28 cellular contexts compared by ENCODE assay signal in genomic region chr17:39598635-39599005, GRCh38. TPM values are rescaled to one million over a fixed set of nuclear protein-coding genes. Genes with fewer than 3 reads are reported as not detected.
DNase-seq lines count a peak whose midpoint lies in the region; ATAC-seq, FAIRE-seq and TF ChIP-seq lines count a peak whose summit lies in the region.
"Had no signal": no experiment of that assay in that cellular context is flagged by ENCODE, and none has a peak within 500 bp of the region (broad histone marks: within the 10 kb centered on the region; RNA-seq: fewer than 3 reads in every experiment).

No MANE protein-coding gene starts in this region.

- no peak for TF ChIP-seq CTCF in PC-3 (conservative IDR thresholded peaks at IDR 0.05; ENCODE audit: low read depth, low read length)
- TF ChIP-seq CTCF in endothelial cell of umbilical vein (IDR thresholded peaks at IDR 0.05; ENCODE audit: extremely low read depth in 1 of 2, insufficient read depth in 1 of 2, low read depth in 1 of 2, low read length in 2 of 2) = no peak

- no peaks in the 10 kb centered on the region for H3F3A ChIP-seq in PC-3 (ENCODE audit: low read length, unreplicated experiment)

- H3K9ac ChIP-seq in PC-3 (ENCODE audit: low read length) (no peak overlapping the region), endothelial cell of umbilical vein (replicated peaks; ENCODE audit: extremely low read depth, insufficient read depth, low read length) (no peak overlapping the region)
- H3K9ac ChIP-seq: BLaER1 had no signal

- intact Hi-C loops in PC-3 (cut with micrococcal nuclease) (no loop called here), endothelial cell of umbilical vein (cut with micrococcal nuclease) (no loop called here)

- dilution Hi-C loops in endothelial cell of umbilical vein (cut with MboI; ENCODE audit: extremely low pct_ligation_motif_present, low sequenced_read_pairs) = no loop called here

- H3K27ac ChIP-seq in PC-3 (ENCODE audit: low read length) (no peak overlapping the region), endothelial cell of umbilical vein (ENCODE audit: insufficient read depth, low read depth, low read length) (no peak overlapping the region)
- H3K27ac ChIP-seq: ascending aorta, BLaER1, HL-60, SJSA1, skin epidermis, stomach had no signal

- no peaks in the 10 kb centered on the region for H3K79me2 ChIP-seq in PC-3 (ENCODE audit: low read length)
- H3K79me2 ChIP-seq in endothelial cell of umbilical vein (ENCODE audit: control insufficient read depth, insufficient read depth, low read length) = no peaks in the 10 kb centered on the region

- H3K27ac Mint-ChIP-seq in activated T-cell treated with anti-CD3 and anti-CD28 coated beads, Interleukin-2, amount 50 U/mL, for 72 hours = no peak overlapping the region
- H3K27ac Mint-ChIP-seq in stimulated activated naive B cell treated with anti-CD40 and anti-IgM and Interleukin-4, amounts not matched to agents 10 μg/mL and 1 μg/mL and 100 μg/mL, for 72 hours = no peak overlapping the region
- H3K27ac Mint-ChIP-seq: activated CD4-positive, alpha-beta memory T cell treated with anti-CD3 and anti-CD28 coated beads for 36 hours; activated naive CD4-positive, alpha-beta T cell treated with anti-CD3 and anti-CD28 coated beads, Interleukin-2, amount 50 U/mL, for 72 hours; activated T-helper 17 cell treated with anti-CD3 and anti-CD28 coated beads, Interleukin-2, amount 50 U/mL, for 72 hours; dendritic cell treated with granulocyte-macrophage colony-stimulating factor and Interleukin-4, amounts not matched to agents 40 ng/mL and 50 ng/mL, for 4 days; mesothelial cell of epicardium; naive thymus-derived CD4-positive, alpha-beta T cell; T-helper 1 cell treated with Interleukin-12 subunit alpha and Interleukin-12 subunit beta and Interleukin-4 antibody, amounts not matched to agents 30 μg/mL and 1 μg/mL, for 36 hours; type B pancreatic cell had no signal

- H3K4me1 Mint-ChIP-seq in activated T-cell treated with anti-CD3 and anti-CD28 coated beads, Interleukin-2, amount 50 U/mL, for 72 hours (ENCODE audit: low read depth) = peaks cover 34% of the 10 kb centered on the region
- H3K4me1 Mint-ChIP-seq in stimulated activated naive B cell treated with anti-CD40 and anti-IgM and Interleukin-4, amounts not matched to agents 10 μg/mL and 1 μg/mL and 100 μg/mL, for 72 hours = peaks cover 24 to 65% of the 10 kb centered on the region in 2 donors

- no peaks in the 10 kb centered on the region for H3K4me1 ChIP-seq in PC-3 (ENCODE audit: insufficient read depth, low read length)
- H3K4me1 ChIP-seq in endothelial cell of umbilical vein (ENCODE audit: control insufficient read depth, extremely low read depth, insufficient read depth, low read length) = no peaks in the 10 kb centered on the region
- H3K4me1 ChIP-seq: SJSA1 had no signal

- ATAC-seq in activated T-cell treated with anti-CD3 and anti-CD28 coated beads, Interleukin-2, amount 50 U/mL, for 72 hours (replicated peaks in 1 of 2) = no peak
- ATAC-seq in PC-3 (no peak), HG02973 (IDR thresholded peaks at IDR 0.05; ENCODE audit: unreplicated experiment) (no peak)
- ATAC-seq in stimulated activated naive B cell treated with anti-CD40 and anti-IgM and Interleukin-4, amounts not matched to agents 10 μg/mL and 1 μg/mL and 100 μg/mL, for 72 hours (replicated peaks) = no peak
- ATAC-seq: activated naive CD4-positive, alpha-beta T cell treated with anti-CD3 and anti-CD28 coated beads, Interleukin-2, amount 50 U/mL, for 72 hours; activated T-helper 17 cell treated with anti-CD3 and anti-CD28 coated beads, Interleukin-2, amount 50 U/mL, for 72 hours; naive thymus-derived CD4-positive, alpha-beta T cell had no signal

- H3K9me1 ChIP-seq in endothelial cell of umbilical vein (replicated peaks; ENCODE audit: control insufficient read depth, extremely low read depth, insufficient read depth, low read length) = no peaks in the 10 kb centered on the region

- H3K4me3 ChIP-seq in PC-3 (ENCODE audit: low read length) = no peak overlapping the region
- H3K4me3 ChIP-seq in endothelial cell of umbilical vein (replicated peaks in 1 of 3; ENCODE audit: insufficient read depth in 1 of 3, low read depth in 1 of 3, low read length in 3 of 3) = no peak overlapping the region
- H3K4me3 ChIP-seq: SJSA1, skin epidermis had no signal

- H3K36me3 ChIP-seq in PC-3 (ENCODE audit: low read depth, low read length) = no peaks in the 10 kb centered on the region
- no peaks in the 10 kb centered on the region for H3K36me3 ChIP-seq in endothelial cell of umbilical vein (ENCODE audit: control insufficient read depth in 2 of 2, extremely low read depth in 1 of 2, insufficient read depth in 2 of 2, low read length in 2 of 2)
- H3K36me3 ChIP-seq: ascending aorta, BLaER1, SJSA1, stomach had no signal

- POLR2A ChIA-PET in PC-3 (lab: Charles Lee; ENCODE audit: unreplicated experiment) (no interaction called here), endothelial cell of umbilical vein (lab: Charles Lee) (no interaction called here)

- H3K36me3 Mint-ChIP-seq in activated T-cell treated with anti-CD3 and anti-CD28 coated beads, Interleukin-2, amount 50 U/mL, for 72 hours (ENCODE audit: insufficient read depth in 2 of 2) = no peaks in the 10 kb centered on the region
- H3K36me3 Mint-ChIP-seq in stimulated activated naive B cell treated with anti-CD40 and anti-IgM and Interleukin-4, amounts not matched to agents 10 μg/mL and 1 μg/mL and 100 μg/mL, for 72 hours = peaks cover 4 to 5% of the 10 kb centered on the region in 2 donors
- H3K36me3 Mint-ChIP-seq: activated CD4-positive, alpha-beta memory T cell treated with anti-CD3 and anti-CD28 coated beads for 36 hours; mesothelial cell of epicardium had no signal

- BruUV-seq in PC-3 (replicated peaks; lab: Mats Ljungman, UMichigan) (no TSS peak), endothelial cell of umbilical vein (replicated peaks; lab: Mats Ljungman, UMichigan) (no TSS peak)

- CTCF ChIA-PET in PC-3 (lab: Charles Lee) (interaction anchor here (0.8 kb wide), 1 partner anchor 23 kb away, joined by 3 read pairs; no protein-coding TSS in a partner anchor), endothelial cell of umbilical vein (lab: Charles Lee) (interaction anchor here (1.6 to 1.7 kb wide), 2 partner anchors 23 kb away, joined by 5 to 8 read pairs; no protein-coding TSS in a partner anchor)

- H2AFZ ChIP-seq in PC-3 (ENCODE audit: low read length) (no peak overlapping the region), endothelial cell of umbilical vein (ENCODE audit: low read depth, low read length) (no peak overlapping the region)

- peaks cover 99% of the 10 kb centered on the region for H3K27me3 Mint-ChIP-seq in activated T-cell treated with anti-CD3 and anti-CD28 coated beads, Interleukin-2, amount 50 U/mL, for 72 hours (ENCODE audit: low read depth)
- H3K27me3 Mint-ChIP-seq in stimulated activated naive B cell treated with anti-CD40 and anti-IgM and Interleukin-4, amounts not matched to agents 10 μg/mL and 1 μg/mL and 100 μg/mL, for 72 hours = peaks cover 87 to 98% of the 10 kb centered on the region in 2 donors

- TF ChIP-seq POLR2A in endothelial cell of umbilical vein (IDR thresholded peaks at IDR 0.05; ENCODE audit: low read depth, low read length) = no peak

- peaks cover 62% of the 10 kb centered on the region for H3K27me3 ChIP-seq in PC-3 (ENCODE audit: low read length)
- H3K27me3 ChIP-seq in endothelial cell of umbilical vein (ENCODE audit: control insufficient read depth in 2 of 2, insufficient read depth in 2 of 2, low read length in 2 of 2) = peaks cover 87 to 88% of the 10 kb centered on the region in 2 experiments

- H4K20me1 ChIP-seq in PC-3 (ENCODE audit: low read length) (no peaks in the 10 kb centered on the region), endothelial cell of umbilical vein (replicated peaks; ENCODE audit: control insufficient read depth, extremely low read depth, insufficient read depth, low read length) (no peaks in the 10 kb centered on the region)

- peak overlapping the region; percentile 45 to 57 for H3K4me3 Mint-ChIP-seq in activated T-cell treated with anti-CD3 and anti-CD28 coated beads, Interleukin-2, amount 50 U/mL, for 72 hours
- peak overlapping the region; percentile 52 to 72 for H3K4me3 Mint-ChIP-seq in stimulated activated naive B cell treated with anti-CD40 and anti-IgM and Interleukin-4, amounts not matched to agents 10 μg/mL and 1 μg/mL and 100 μg/mL, for 72 hours
- H3K4me3 Mint-ChIP-seq: activated CD4-positive, alpha-beta memory T cell treated with anti-CD3 and anti-CD28 coated beads for 36 hours; activated T-helper 17 cell treated with anti-CD3 and anti-CD28 coated beads, Interleukin-2, amount 50 U/mL, for 72 hours; dendritic cell treated with granulocyte-macrophage colony-stimulating factor and Interleukin-4, amounts not matched to agents 40 ng/mL and 50 ng/mL, for 4 days; mesothelial cell of epicardium; T-helper 1 cell treated with Interleukin-12 subunit alpha and Interleukin-12 subunit beta and Interleukin-4 antibody, amounts not matched to agents 30 μg/mL and 1 μg/mL, for 36 hours; type B pancreatic cell had no signal

- H3K4me2 ChIP-seq in PC-3 (ENCODE audit: low read length) (peak overlapping the region; percentile 46; the same call in 1 of the 2 replicates), endothelial cell of umbilical vein (ENCODE audit: insufficient read depth, low read length) (no peak overlapping the region)

- no peak for FAIRE-seq in endothelial cell of umbilical vein (lab: Jason Lieb, UNC)

- no peaks in the 10 kb centered on the region for H3K9me3 ChIP-seq in PC-3 (ENCODE audit: low read length)
- H3K9me3 ChIP-seq in endothelial cell of umbilical vein (replicated peaks; ENCODE audit: control insufficient read depth, insufficient read depth, low read length) = no peaks in the 10 kb centered on the region
- H3K9me3 ChIP-seq: ascending aorta, BLaER1, SJSA1, stomach had no signal

- no peak for DNase-seq in activated T-cell treated with anti-CD3 and anti-CD28 coated beads, Interleukin-2, amount 50 U/mL, for 72 hours
- no peak for DNase-seq in activated T-cell treated with anti-CD3 and anti-CD28 coated beads, Interleukin-2, amount 50 U/mL, for 1 hour
- DNase-seq in PC-3 (no peak), endothelial cell of umbilical vein (ENCODE audit: low read depth, low spot score) (no peak), NCI-H187 (lab: John Stamatoyannopoulos, UW) (no peak), HuH-7 (ENCODE audit: low spot score) (no peak)
- no peak for DNase-seq in stimulated activated naive B cell treated with anti-CD40 and anti-IgM and Interleukin-4, amounts not matched to agents 10 μg/mL and 1 μg/mL and 100 μg/mL, for 72 hours
- DNase-seq: activated CD4-positive, alpha-beta memory T cell treated with anti-CD3 and anti-CD28 coated beads for 36 hours; activated CD4-positive, CD25-positive, alpha-beta regulatory T cell treated with anti-CD3 and anti-CD28 coated beads, Interleukin-2, amount 50 U/mL, for 72 hours; activated CD8-positive, alpha-beta memory T cell treated with anti-CD3 and anti-CD28 coated beads, Interleukin-2, amount 50 U/mL, for 4 hours; islet precursor cell; naive thymus-derived CD4-positive, alpha-beta T cell; NCI-H226; nucleus accumbens had no signal

- no peaks in the 10 kb centered on the region for H3K9me3 Mint-ChIP-seq in activated T-cell treated with anti-CD3 and anti-CD28 coated beads, Interleukin-2, amount 50 U/mL, for 72 hours
- H3K9me3 Mint-ChIP-seq in stimulated activated naive B cell treated with anti-CD40 and anti-IgM and Interleukin-4, amounts not matched to agents 10 μg/mL and 1 μg/mL and 100 μg/mL, for 72 hours = peaks cover 0 to 2% of the 10 kb centered on the region in 2 donors
- H3K9me3 Mint-ChIP-seq: activated CD4-positive, alpha-beta memory T cell treated with anti-CD3 and anti-CD28 coated beads for 36 hours; activated naive CD4-positive, alpha-beta T cell treated with anti-CD3 and anti-CD28 coated beads, Interleukin-2, amount 50 U/mL, for 72 hours; activated T-helper 17 cell treated with anti-CD3 and anti-CD28 coated beads, Interleukin-2, amount 50 U/mL, for 72 hours; dendritic cell treated with granulocyte-macrophage colony-stimulating factor and Interleukin-4, amounts not matched to agents 40 ng/mL and 50 ng/mL, for 4 days; mesothelial cell of epicardium; T-helper 1 cell treated with Interleukin-12 subunit alpha and Interleukin-12 subunit beta and Interleukin-4 antibody, amounts not matched to agents 30 μg/mL and 1 μg/mL, for 36 hours; type B pancreatic cell had no signal

- no peaks in the 10 kb centered on the region for H3K9me2 ChIP-seq in PC-3 (replicated peaks; ENCODE audit: low read length)

RNA-seq across cellular contexts. Expression of gene NEUROD2, which starts 9.1 kb away (rescaled TPM):
- total RNA-seq in activated T-cell treated with anti-CD3 and anti-CD28 coated beads, Interleukin-2, amount 50 U/mL, for 72 hours = not detected
- total RNA-seq in PC-3 (2014; rRNA removed) = not detected in 2 replicates
- total RNA-seq in endothelial cell of umbilical vein = not detected in 2 replicates
- not detected in 2 replicates for polyA plus RNA-seq in endothelial cell of umbilical vein
- not detected in 2 replicates for polyA plus RNA-seq in endothelial cell of umbilical vein (2011; cell fraction: cytosol; rRNA removed)
- polyA plus RNA-seq in endothelial cell of umbilical vein (2011; cell fraction: nucleus; rRNA removed) = not detected in 2 replicates
- not detected in 2 replicates for polyA plus RNA-seq in endothelial cell of umbilical vein (2012)
- polyA minus RNA-seq in endothelial cell of umbilical vein = not detected in 2 replicates
- polyA minus RNA-seq in endothelial cell of umbilical vein (2011; cell fraction: cytosol; rRNA and poly(A)+ RNA removed) = not detected
- polyA minus RNA-seq in endothelial cell of umbilical vein (2011; cell fraction: nucleus; rRNA and poly(A)+ RNA removed) = not detected in 2 replicates
- total RNA-seq: activated CD4-positive, alpha-beta memory T cell treated with anti-CD3 and anti-CD28 coated beads for 36 hours; activated naive CD4-positive, alpha-beta T cell treated with anti-CD3 and anti-CD28 coated beads, Interleukin-2, amount 50 U/mL, for 72 hours; activated T-helper 17 cell treated with anti-CD3 and anti-CD28 coated beads, Interleukin-2, amount 50 U/mL, for 72 hours; ascending aorta; mesothelial cell of epicardium; naive thymus-derived CD4-positive, alpha-beta T cell; pulmonary artery endothelial cell; SJSA1; stomach had no signal
- polyA plus RNA-seq: naive thymus-derived CD4-positive, alpha-beta T cell had no signal

RNA-seq across cellular contexts. Expression of gene PPP1R1B, which starts 28.1 kb away (rescaled TPM):
- total RNA-seq in activated T-cell treated with anti-CD3 and anti-CD28 coated beads, Interleukin-2, amount 50 U/mL, for 72 hours = not detected
- total RNA-seq in PC-3 (2014; rRNA removed) (2.9 and 3.1 TPM in 2 replicates), endothelial cell of umbilical vein (not detected in 2 replicates)
- not detected in 2 replicates for polyA plus RNA-seq in endothelial cell of umbilical vein
- polyA plus RNA-seq in endothelial cell of umbilical vein (2011; cell fraction: cytosol; rRNA removed) = not detected in 2 replicates
- not detected in 2 replicates for polyA plus RNA-seq in endothelial cell of umbilical vein (2011; cell fraction: nucleus; rRNA removed)
- polyA plus RNA-seq in endothelial cell of umbilical vein (2012) = not detected in 2 replicates
- not detected in 2 replicates for polyA minus RNA-seq in endothelial cell of umbilical vein
- not detected for polyA minus RNA-seq in endothelial cell of umbilical vein (2011; cell fraction: cytosol; rRNA and poly(A)+ RNA removed)
- polyA minus RNA-seq in endothelial cell of umbilical vein (2011; cell fraction: nucleus; rRNA and poly(A)+ RNA removed) = not detected in 2 replicates
- total RNA-seq: activated CD4-positive, alpha-beta memory T cell treated with anti-CD3 and anti-CD28 coated beads for 36 hours; activated T-helper 17 cell treated with anti-CD3 and anti-CD28 coated beads, Interleukin-2, amount 50 U/mL, for 72 hours; naive thymus-derived CD4-positive, alpha-beta T cell; pulmonary artery endothelial cell; SJSA1 had no signal
- polyA plus RNA-seq: naive thymus-derived CD4-positive, alpha-beta T cell had no signal

RNA-seq across cellular contexts. Expression of gene STARD3, which starts 38.3 kb away (rescaled TPM):
- 10 to 100 TPM; 63.5 to 65.1 TPM for total RNA-seq in activated T-cell treated with anti-CD3 and anti-CD28 coated beads, Interleukin-2, amount 50 U/mL, for 72 hours
- 30.5 and 56.4 TPM in 2 replicates for total RNA-seq in PC-3 (2014; rRNA removed)
- 48.9 and 51.0 TPM in 2 replicates for total RNA-seq in endothelial cell of umbilical vein
- 75.7 and 102 TPM in 2 replicates for polyA plus RNA-seq in endothelial cell of umbilical vein
- polyA plus RNA-seq in endothelial cell of umbilical vein (2011; cell fraction: cytosol; rRNA removed) = 59.8 and 64.7 TPM in 2 replicates
- polyA plus RNA-seq in endothelial cell of umbilical vein (2011; cell fraction: nucleus; rRNA removed) = 197 and 251 TPM in 2 replicates
- polyA plus RNA-seq in endothelial cell of umbilical vein (2012) = 42.1 and 55.4 TPM in 2 replicates
- polyA minus RNA-seq in endothelial cell of umbilical vein = 77.4 and 91.7 TPM in 2 replicates
- polyA minus RNA-seq in endothelial cell of umbilical vein (2011; cell fraction: cytosol; rRNA and poly(A)+ RNA removed) = 25.9 TPM
- polyA minus RNA-seq in endothelial cell of umbilical vein (2011; cell fraction: nucleus; rRNA and poly(A)+ RNA removed) = 40.4 and 56.2 TPM in 2 replicates
